ENCODE assay signal across 11 cellular contexts in the genomic region with DNA sequence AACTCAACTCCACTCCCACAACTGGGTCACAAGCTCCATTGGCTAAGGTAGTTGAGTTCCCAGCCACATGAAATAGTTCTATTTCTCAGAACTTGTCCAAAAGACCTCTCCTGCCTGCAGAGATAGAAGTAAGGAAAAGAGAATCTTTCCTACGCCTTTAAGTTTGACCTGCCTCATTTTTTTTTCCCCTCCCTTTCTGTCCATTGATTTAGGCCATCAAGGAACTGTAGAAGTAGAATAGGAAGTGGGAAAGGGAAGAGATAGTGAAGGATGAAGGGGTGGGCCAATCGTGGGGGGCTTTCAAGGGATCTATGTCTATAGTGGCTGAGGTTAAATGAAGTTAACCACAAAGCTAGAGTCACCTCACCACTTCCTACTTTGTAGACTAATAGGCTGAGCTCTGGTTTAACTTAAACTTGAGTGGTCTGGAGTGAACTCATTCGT.
DNase-seq lines count a peak whose midpoint lies in the region; ATAC-seq and FAIRE-seq lines count a peak whose summit lies in the region.
"Had no signal": no experiment of that assay in that cellular context is flagged by ENCODE, and none has a peak within 500 bp of the region (broad histone marks: within the 10 kb centered on the region; RNA-seq: fewer than 3 reads in every experiment).

No MANE protein-coding gene starts in this region.

- FAIRE-seq in GM18507 (lab: Jason Lieb, UNC), result peak; percentile 59

- peak; percentile 63 for ATAC-seq in GM21737 (IDR thresholded peaks at IDR 0.05; ENCODE audit: unreplicated experiment)
- peak; percentile 82 for ATAC-seq in central memory CD8-positive, alpha-beta T cell (replicated peaks; ENCODE audit: extremely low read depth, poor library complexity, severe bottlenecking)
- ATAC-seq: left cardiac atrium had no signal

- H3K9me3 Mint-ChIP-seq in central memory CD8-positive, alpha-beta T cell, result no peaks in the 10 kb centered on the region

- H3K27ac Mint-ChIP-seq in central memory CD8-positive, alpha-beta T cell (ENCODE audit: low read depth), result no peak overlapping the region

- H3K27me3 Mint-ChIP-seq in central memory CD8-positive, alpha-beta T cell, result no peaks in the 10 kb centered on the region

- peaks cover 15% of the 10 kb centered on the region for H3K4me1 Mint-ChIP-seq in central memory CD8-positive, alpha-beta T cell

- DNase-seq in GM18507 (ENCODE audit: extremely low spot score, insufficient read length, low read depth), result no peak
- DNase-seq in Kasumi-1 (lab: John Stamatoyannopoulos, UW), result peak; percentile 78 to 83
- DNase-seq in central memory CD8-positive, alpha-beta T cell (ENCODE audit: low spot score in 2 of 2), result no peak
- no peak for DNase-seq in kidney glomerular epithelial cell (lab: John Stamatoyannopoulos, UW)
- DNase-seq in NCI-H1417 (lab: John Stamatoyannopoulos, UW), result no peak
- DNase-seq in NCI-H128 (lab: John Stamatoyannopoulos, UW; ENCODE audit: unreplicated experiment), result no peak
- no peak for DNase-seq in AG08396 (ENCODE audit: low spot score)
- DNase-seq: left cardiac atrium, NCI-H748 treated with DMSO at 0.1 percent for 48 hours, WERI-Rb-1 had no signal

- no peaks in the 10 kb centered on the region for H3K36me3 Mint-ChIP-seq in central memory CD8-positive, alpha-beta T cell (ENCODE audit: insufficient read depth)

- no peak overlapping the region for H3K4me3 Mint-ChIP-seq in central memory CD8-positive, alpha-beta T cell

Comparison
In these comparisons a context has a peak if more than half of its experiments do, and no peak if none do; other contexts are left out.
1. DNase-seq: peak in Kasumi-1 (2 of 2); none in GM18507 (single experiment), central memory CD8-positive, alpha-beta T cell (0 of 2), kidney glomerular epithelial cell (single experiment), NCI-H1417 (0 of 3), NCI-H128 (single experiment) and AG08396 (single experiment).